Comparison of ENCODE assay signal across 1 cellular context in the genomic region with DNA sequence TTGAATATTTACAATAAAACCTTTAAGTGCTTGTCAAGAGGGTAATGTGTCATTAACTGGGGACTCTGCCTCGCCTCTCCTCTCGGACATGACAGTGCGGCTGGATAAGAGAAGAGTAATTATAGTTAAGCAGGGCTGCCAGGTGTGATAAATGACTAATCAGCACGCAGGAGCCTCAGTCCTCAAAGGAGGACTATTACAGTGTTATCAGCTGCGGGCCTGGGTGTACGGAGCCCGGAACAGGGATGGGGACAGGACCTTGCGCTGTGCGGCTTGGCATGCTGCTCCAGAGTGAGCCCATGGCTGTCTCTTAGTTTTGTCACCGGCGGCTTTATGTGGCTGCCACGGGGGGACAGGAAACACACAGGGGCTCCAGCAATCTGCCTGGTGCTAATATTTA.
TF ChIP-seq lines count a peak whose summit lies in the region.

No MANE protein-coding gene starts in this region.

TF ChIP-seq in K562, 482 proteins besides CTCF, POLR2A, EP300 and RAD21 (continued from another document):
- TF ChIP-seq, protein P1, sequence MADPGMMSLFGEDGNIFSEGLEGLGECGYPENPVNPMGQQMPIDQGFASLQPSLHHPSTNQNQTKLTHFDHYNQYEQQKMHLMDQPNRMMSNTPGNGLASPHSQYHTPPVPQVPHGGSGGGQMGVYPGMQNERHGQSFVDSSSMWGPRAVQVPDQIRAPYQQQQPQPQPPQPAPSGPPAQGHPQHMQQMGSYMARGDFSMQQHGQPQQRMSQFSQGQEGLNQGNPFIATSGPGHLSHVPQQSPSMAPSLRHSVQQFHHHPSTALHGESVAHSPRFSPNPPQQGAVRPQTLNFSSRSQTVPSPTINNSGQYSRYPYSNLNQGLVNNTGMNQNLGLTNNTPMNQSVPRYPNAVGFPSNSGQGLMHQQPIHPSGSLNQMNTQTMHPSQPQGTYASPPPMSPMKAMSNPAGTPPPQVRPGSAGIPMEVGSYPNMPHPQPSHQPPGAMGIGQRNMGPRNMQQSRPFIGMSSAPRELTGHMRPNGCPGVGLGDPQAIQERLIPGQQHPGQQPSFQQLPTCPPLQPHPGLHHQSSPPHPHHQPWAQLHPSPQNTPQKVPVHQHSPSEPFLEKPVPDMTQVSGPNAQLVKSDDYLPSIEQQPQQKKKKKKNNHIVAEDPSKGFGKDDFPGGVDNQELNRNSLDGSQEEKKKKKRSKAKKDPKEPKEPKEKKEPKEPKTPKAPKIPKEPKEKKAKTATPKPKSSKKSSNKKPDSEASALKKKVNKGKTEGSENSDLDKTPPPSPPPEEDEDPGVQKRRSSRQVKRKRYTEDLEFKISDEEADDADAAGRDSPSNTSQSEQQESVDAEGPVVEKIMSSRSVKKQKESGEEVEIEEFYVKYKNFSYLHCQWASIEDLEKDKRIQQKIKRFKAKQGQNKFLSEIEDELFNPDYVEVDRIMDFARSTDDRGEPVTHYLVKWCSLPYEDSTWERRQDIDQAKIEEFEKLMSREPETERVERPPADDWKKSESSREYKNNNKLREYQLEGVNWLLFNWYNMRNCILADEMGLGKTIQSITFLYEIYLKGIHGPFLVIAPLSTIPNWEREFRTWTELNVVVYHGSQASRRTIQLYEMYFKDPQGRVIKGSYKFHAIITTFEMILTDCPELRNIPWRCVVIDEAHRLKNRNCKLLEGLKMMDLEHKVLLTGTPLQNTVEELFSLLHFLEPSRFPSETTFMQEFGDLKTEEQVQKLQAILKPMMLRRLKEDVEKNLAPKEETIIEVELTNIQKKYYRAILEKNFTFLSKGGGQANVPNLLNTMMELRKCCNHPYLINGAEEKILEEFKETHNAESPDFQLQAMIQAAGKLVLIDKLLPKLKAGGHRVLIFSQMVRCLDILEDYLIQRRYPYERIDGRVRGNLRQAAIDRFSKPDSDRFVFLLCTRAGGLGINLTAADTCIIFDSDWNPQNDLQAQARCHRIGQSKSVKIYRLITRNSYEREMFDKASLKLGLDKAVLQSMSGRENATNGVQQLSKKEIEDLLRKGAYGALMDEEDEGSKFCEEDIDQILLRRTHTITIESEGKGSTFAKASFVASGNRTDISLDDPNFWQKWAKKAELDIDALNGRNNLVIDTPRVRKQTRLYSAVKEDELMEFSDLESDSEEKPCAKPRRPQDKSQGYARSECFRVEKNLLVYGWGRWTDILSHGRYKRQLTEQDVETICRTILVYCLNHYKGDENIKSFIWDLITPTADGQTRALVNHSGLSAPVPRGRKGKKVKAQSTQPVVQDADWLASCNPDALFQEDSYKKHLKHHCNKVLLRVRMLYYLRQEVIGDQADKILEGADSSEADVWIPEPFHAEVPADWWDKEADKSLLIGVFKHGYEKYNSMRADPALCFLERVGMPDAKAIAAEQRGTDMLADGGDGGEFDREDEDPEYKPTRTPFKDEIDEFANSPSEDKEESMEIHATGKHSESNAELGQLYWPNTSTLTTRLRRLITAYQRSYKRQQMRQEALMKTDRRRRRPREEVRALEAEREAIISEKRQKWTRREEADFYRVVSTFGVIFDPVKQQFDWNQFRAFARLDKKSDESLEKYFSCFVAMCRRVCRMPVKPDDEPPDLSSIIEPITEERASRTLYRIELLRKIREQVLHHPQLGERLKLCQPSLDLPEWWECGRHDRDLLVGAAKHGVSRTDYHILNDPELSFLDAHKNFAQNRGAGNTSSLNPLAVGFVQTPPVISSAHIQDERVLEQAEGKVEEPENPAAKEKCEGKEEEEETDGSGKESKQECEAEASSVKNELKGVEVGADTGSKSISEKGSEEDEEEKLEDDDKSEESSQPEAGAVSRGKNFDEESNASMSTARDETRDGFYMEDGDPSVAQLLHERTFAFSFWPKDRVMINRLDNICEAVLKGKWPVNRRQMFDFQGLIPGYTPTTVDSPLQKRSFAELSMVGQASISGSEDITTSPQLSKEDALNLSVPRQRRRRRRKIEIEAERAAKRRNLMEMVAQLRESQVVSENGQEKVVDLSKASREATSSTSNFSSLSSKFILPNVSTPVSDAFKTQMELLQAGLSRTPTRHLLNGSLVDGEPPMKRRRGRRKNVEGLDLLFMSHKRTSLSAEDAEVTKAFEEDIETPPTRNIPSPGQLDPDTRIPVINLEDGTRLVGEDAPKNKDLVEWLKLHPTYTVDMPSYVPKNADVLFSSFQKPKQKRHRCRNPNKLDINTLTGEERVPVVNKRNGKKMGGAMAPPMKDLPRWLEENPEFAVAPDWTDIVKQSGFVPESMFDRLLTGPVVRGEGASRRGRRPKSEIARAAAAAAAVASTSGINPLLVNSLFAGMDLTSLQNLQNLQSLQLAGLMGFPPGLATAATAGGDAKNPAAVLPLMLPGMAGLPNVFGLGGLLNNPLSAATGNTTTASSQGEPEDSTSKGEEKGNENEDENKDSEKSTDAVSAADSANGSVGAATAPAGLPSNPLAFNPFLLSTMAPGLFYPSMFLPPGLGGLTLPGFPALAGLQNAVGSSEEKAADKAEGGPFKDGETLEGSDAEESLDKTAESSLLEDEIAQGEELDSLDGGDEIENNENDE (IDR thresholded peaks at IDR 0.05; ENCODE audit: low read depth, low read length): no peak
- TF ChIP-seq ZNF695 (CRISPR knock-in tag; IDR thresholded peaks at IDR 0.05) (no peak), PYGO2 (tag; IDR thresholded peaks at IDR 0.05) (no peak), TCF3 (CRISPR knock-in tag; IDR thresholded peaks at IDR 0.05) (peak; percentile 91), SRF (CRISPR knock-in tag; IDR thresholded peaks at IDR 0.05) (no peak), MYNN (IDR thresholded peaks at IDR 0.05) (peak; percentile 50; the same call in 1 of the 2 replicates), MYNN (CRISPR knock-in tag; IDR thresholded peaks at IDR 0.05) (no peak), MTA1 (IDR thresholded peaks at IDR 0.05; ENCODE audit: borderline replicate concordance) (no peak), TRIM24 (IDR thresholded peaks at IDR 0.05) (peak in 1 of 2 experiments; percentile 72; a peak in 1 of 4 replicates), ZNF57 (CRISPR knock-in tag; IDR thresholded peaks at IDR 0.05) (no peak), PCBP1 (IDR thresholded peaks at IDR 0.05; ENCODE audit: low read depth, low read length, poor library complexity, severe bottlenecking) (no peak), BACH1 (tag; IDR thresholded peaks at IDR 0.05) (no peak), RNF2 (IDR thresholded peaks at IDR 0.05) (no peak; the same call in 1 of the 2 replicates), CCAR2 (IDR thresholded peaks at IDR 0.05; ENCODE audit: low read depth, low read length) (no peak), KDM1A (IDR thresholded peaks at IDR 0.05) (0 out of 4 replicates have a peak, but pooled peaks have one; percentile 14 to 19), ZNF253 (CRISPR knock-in tag; conservative IDR thresholded peaks at IDR 0.05) (no peak), FUS (optimal IDR thresholded peaks at IDR 0.05; ENCODE audit: low read depth, low read length) (no peak), SIN3A (IDR thresholded peaks at IDR 0.05; ENCODE audit: borderline replicate concordance in 2 of 2, control insufficient read depth in 1 of 2, low read depth in 2 of 2, low read length in 2 of 2) (no peak), TARDBP (IDR thresholded peaks at IDR 0.05) (no peak), PRPF4 (IDR thresholded peaks at IDR 0.05; ENCODE audit: insufficient read depth, low read depth, low read length, poor library complexity, severe bottlenecking) (no peak), CHCHD3 (CRISPR knock-in tag; IDR thresholded peaks at IDR 0.05) (no peak), BCL6 (CRISPR knock-in tag; IDR thresholded peaks at IDR 0.05) (no peak), ZNF507 (tag; conservative IDR thresholded peaks at IDR 0.05) (no peak), RBM34 (IDR thresholded peaks at IDR 0.05; ENCODE audit: borderline replicate concordance, insufficient read depth, low read length) (no peak), ZEB2 (IDR thresholded peaks at IDR 0.05) (0 out of 2 replicates have a peak, but pooled peaks have one; percentile 55), FOXJ3 (CRISPR knock-in tag; IDR thresholded peaks at IDR 0.05) (no peak), HNRNPL (IDR thresholded peaks at IDR 0.05; ENCODE audit: low read depth, low read length) (no peak), ZNF197 (CRISPR knock-in tag; IDR thresholded peaks at IDR 0.05; ENCODE audit: low read depth) (no peak)
- TF ChIP-seq, protein P2, sequence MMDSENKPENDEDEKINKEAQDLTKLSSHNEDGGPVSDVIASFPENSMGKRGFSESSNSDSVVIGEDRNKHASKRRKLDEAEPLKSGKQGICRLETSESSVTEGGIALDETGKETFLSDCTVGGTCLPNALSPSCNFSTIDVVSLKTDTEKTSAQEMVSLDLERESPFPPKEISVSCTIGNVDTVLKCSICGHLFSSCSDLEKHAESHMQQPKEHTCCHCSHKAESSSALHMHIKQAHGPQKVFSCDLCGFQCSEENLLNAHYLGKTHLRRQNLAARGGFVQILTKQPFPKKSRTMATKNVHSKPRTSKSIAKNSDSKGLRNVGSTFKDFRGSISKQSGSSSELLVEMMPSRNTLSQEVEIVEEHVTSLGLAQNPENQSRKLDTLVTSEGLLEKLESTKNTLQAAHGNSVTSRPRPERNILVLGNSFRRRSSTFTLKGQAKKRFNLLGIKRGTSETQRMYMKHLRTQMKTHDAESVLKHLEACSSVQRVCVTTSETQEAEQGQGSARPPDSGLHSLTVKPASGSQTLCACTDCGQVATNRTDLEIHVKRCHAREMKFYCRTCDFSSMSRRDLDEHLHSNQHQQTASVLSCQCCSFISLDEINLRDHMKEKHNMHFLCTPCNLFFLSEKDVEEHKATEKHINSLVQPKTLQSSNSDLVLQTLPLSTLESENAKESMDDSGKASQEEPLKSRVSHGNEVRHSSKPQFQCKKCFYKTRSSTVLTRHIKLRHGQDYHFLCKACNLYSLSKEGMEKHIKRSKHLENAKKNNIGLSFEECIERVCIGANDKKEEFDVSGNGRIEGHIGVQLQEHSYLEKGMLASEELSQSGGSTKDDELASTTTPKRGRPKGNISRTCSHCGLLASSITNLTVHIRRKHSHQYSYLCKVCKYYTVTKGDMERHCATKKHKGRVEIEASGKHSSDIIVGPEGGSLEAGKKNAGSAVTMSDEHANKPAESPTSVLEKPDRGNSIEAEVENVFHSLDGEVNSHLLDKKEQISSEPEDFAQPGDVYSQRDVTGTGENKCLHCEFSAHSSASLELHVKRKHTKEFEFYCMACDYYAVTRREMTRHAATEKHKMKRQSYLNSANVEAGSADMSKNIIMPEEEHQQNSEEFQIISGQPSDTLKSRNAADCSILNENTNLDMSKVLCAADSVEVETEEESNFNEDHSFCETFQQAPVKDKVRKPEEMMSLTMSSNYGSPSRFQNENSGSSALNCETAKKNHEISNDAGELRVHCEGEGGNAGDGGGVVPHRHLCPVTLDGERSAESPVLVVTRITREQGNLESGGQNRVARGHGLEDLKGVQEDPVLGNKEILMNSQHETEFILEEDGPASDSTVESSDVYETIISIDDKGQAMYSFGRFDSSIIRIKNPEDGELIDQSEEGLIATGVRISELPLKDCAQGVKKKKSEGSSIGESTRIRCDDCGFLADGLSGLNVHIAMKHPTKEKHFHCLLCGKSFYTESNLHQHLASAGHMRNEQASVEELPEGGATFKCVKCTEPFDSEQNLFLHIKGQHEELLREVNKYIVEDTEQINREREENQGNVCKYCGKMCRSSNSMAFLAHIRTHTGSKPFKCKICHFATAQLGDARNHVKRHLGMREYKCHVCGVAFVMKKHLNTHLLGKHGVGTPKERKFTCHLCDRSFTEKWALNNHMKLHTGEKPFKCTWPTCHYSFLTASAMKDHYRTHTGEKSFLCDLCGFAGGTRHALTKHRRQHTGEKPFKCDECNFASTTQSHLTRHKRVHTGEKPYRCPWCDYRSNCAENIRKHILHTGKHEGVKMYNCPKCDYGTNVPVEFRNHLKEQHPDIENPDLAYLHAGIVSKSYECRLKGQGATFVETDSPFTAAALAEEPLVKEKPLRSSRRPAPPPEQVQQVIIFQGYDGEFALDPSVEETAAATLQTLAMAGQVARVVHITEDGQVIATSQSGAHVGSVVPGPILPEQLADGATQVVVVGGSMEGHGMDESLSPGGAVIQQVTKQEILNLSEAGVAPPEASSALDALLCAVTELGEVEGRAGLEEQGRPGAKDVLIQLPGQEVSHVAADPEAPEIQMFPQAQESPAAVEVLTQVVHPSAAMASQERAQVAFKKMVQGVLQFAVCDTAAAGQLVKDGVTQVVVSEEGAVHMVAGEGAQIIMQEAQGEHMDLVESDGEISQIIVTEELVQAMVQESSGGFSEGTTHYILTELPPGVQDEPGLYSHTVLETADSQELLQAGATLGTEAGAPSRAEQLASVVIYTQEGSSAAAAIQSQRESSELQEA (IDR thresholded peaks at IDR 0.05; ENCODE audit: low read depth): 0 out of 2 replicates have a peak, but pooled peaks have one; percentile 46
- TF ChIP-seq, protein P3, sequence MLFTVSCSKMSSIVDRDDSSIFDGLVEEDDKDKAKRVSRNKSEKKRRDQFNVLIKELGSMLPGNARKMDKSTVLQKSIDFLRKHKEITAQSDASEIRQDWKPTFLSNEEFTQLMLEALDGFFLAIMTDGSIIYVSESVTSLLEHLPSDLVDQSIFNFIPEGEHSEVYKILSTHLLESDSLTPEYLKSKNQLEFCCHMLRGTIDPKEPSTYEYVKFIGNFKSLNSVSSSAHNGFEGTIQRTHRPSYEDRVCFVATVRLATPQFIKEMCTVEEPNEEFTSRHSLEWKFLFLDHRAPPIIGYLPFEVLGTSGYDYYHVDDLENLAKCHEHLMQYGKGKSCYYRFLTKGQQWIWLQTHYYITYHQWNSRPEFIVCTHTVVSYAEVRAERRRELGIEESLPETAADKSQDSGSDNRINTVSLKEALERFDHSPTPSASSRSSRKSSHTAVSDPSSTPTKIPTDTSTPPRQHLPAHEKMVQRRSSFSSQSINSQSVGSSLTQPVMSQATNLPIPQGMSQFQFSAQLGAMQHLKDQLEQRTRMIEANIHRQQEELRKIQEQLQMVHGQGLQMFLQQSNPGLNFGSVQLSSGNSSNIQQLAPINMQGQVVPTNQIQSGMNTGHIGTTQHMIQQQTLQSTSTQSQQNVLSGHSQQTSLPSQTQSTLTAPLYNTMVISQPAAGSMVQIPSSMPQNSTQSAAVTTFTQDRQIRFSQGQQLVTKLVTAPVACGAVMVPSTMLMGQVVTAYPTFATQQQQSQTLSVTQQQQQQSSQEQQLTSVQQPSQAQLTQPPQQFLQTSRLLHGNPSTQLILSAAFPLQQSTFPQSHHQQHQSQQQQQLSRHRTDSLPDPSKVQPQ (CRISPR knock-in tag; IDR thresholded peaks at IDR 0.05; ENCODE audit: borderline replicate concordance): no peak
